ENCODE assay signal across 21 cellular contexts in the genomic region with DNA sequence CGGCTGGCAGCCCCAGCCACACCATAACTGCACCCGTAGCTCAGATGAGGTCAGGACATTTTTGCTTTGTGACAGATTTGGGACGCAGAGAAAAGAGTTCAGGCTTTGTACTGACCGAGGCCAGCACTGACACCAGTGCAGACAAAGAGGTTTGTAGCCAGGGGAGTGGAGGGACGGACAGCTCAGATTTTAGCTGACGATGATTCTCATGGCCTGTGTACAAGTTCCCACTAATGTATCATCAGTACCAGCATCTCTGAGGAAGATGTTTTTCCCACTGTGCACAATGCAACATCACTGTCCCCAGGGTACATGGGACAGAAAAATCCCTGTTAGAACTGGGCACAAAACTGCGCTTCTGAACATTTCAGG.
DNase-seq lines count a peak whose midpoint lies in the region; ATAC-seq and TF ChIP-seq lines count a peak whose summit lies in the region.
"Had no signal": no experiment of that assay in that cellular context is flagged by ENCODE, and none has a peak within 500 bp of the region (broad histone marks: within the 10 kb centered on the region; RNA-seq: fewer than 3 reads in every experiment).

No MANE protein-coding gene starts in this region.

- CTCF ChIA-PET in mammary epithelial cell (lab: Charles Lee; ENCODE audit: low non-redundant PET), result no interaction called here
- CTCF ChIA-PET in T-cell (lab: Charles Lee), result no interaction called here

- ATAC-seq in heart right ventricle, result peak in 4 of 8 donors; percentile 7 to 43 (median 20)
- no peak for ATAC-seq in Right ventricle myocardium inferior
- ATAC-seq in HG02981 (IDR thresholded peaks at IDR 0.05; ENCODE audit: unreplicated experiment), result no peak
- no peak for ATAC-seq in T-cell (replicated peaks in 1 of 4)
- ATAC-seq: activated CD8-positive, alpha-beta memory T cell treated with anti-CD3 and anti-CD28 coated beads, Interleukin-2, amount 10 ng/mL, durations not matched to agents 7 days and 5 days; right lobe of liver had no signal

- H2AFZ ChIP-seq in mammary epithelial cell (ENCODE audit: low read depth, low read length), result peak overlapping the region; percentile 66

- H4K20me1 ChIP-seq in mammary epithelial cell (ENCODE audit: insufficient read depth, low read length), result no peaks in the 10 kb centered on the region

- peak overlapping the region; percentile 81 for H3K4me2 ChIP-seq in mammary epithelial cell (ENCODE audit: insufficient read depth, low read depth, low read length)

- in situ Hi-C loops in mammary epithelial cell (cut with MboI; ENCODE audit: low sequenced_read_pairs in 2 of 2), result no loop called here

- TF ChIP-seq POLR2A in vagina (IDR thresholded peaks at IDR 0.05), result no peak

- H3K4me3 Mint-ChIP-seq in T-cell, result no peak overlapping the region
- H3K4me3 Mint-ChIP-seq: activated CD8-positive, alpha-beta memory T cell treated with anti-CD3 and anti-CD28 coated beads, Interleukin-2, amount 10 ng/mL, durations not matched to agents 7 days and 5 days had no signal

- H3K4me1 ChIP-seq in heart right ventricle (peaks cover 25 to 95% (median 71%) of the 10 kb centered on the region in 9 donors), mammary epithelial cell (ENCODE audit: insufficient read depth, low read length) (peaks cover 40% of the 10 kb centered on the region), vagina (peaks cover 55% of the 10 kb centered on the region)
- H3K4me1 ChIP-seq: right lobe of liver had no signal

- peaks cover 25 to 67% (median 35%) of the 10 kb centered on the region in 3 donors for H3K4me1 Mint-ChIP-seq in T-cell

- 54 to 56% methylated on average over 7 of the region's 7 CpGs for WGBS in heart right ventricle, 2 donors
- 34% methylated on average over 4 of the region's 7 CpGs for WGBS in mammary epithelial cell (ENCODE audit: low coverage, missing lambda C conversion rate)

- DNase-seq in heart right ventricle (no peak), Right ventricle myocardium inferior (ENCODE audit: missing footprints) (no peak), mammary epithelial cell (no peak), medulla oblongata (ENCODE audit: extremely low spot score) (peak; percentile 43), vagina (ENCODE audit: extremely low spot score in 2 of 2) (no peak), T-cell (no peak)
- no peak for DNase-seq in effector CD4-positive, alpha-beta T cell
- DNase-seq: 8988T; activated CD4-positive, CD25-positive, alpha-beta regulatory T cell treated with anti-CD3 and anti-CD28 coated beads, Interleukin-2, amount 50 U/mL, for 72 hours; activated CD8-positive, alpha-beta memory T cell treated with anti-CD3 and anti-CD28 coated beads, Interleukin-2, amount 10 ng/mL, durations not matched to agents 7 days and 5 days; central memory CD4-positive, alpha-beta T cell; MV-4-11; NCI-H1930; right lobe of liver; SIG-M5; stimulated activated CD4-positive, alpha-beta T cell treated with anti-CD3 and anti-CD28 coated beads, Interleukin-2, amount 100 ng/mL, for 48 hours; T-helper 9 cell had no signal

- H3K36me3 ChIP-seq in heart right ventricle (no peaks in the 10 kb centered on the region), mammary epithelial cell (ENCODE audit: insufficient read depth, low read length) (no peaks in the 10 kb centered on the region), vagina (no peaks in the 10 kb centered on the region)
- H3K36me3 ChIP-seq: BLaER1 treated with 17β-estradiol and CSF1 and Interleukin-3, amounts not matched to agents 10 nM and 100 nM; neutrophil; right lobe of liver had no signal

- no peaks in the 10 kb centered on the region for H3K9me3 ChIP-seq in heart right ventricle
- no peaks in the 10 kb centered on the region for H3K9me3 ChIP-seq in mammary epithelial cell (replicated peaks; ENCODE audit: insufficient read depth, low read length)
- no peaks in the 10 kb centered on the region for H3K9me3 ChIP-seq in vagina
- H3K9me3 ChIP-seq: neutrophil, right lobe of liver had no signal

- POLR2A ChIA-PET in T-cell (lab: Charles Lee), result no interaction called here

- dilution Hi-C loops in mammary epithelial cell (cut with HindIII; ENCODE audit: low sequenced_read_pairs), result loop anchor here (5.0 kb wide), 1 partner anchor 99 kb away; no protein-coding TSS in a partner anchor

- no peaks in the 10 kb centered on the region for H3K27me3 Mint-ChIP-seq in T-cell
- H3K27me3 Mint-ChIP-seq: activated CD8-positive, alpha-beta memory T cell treated with anti-CD3 and anti-CD28 coated beads, Interleukin-2, amount 10 ng/mL, durations not matched to agents 7 days and 5 days had no signal

- no peak overlapping the region for H3K27ac Mint-ChIP-seq in T-cell
- H3K27ac Mint-ChIP-seq: activated CD8-positive, alpha-beta memory T cell treated with anti-CD3 and anti-CD28 coated beads, Interleukin-2, amount 10 ng/mL, durations not matched to agents 7 days and 5 days; activated T-helper 2 cell treated with anti-CD3 and anti-CD28 coated beads, Interferon-gamma antibody, Interleukin-2, Interleukin-4, amounts not matched to agents 10 μg/mL and 5 μg/mL and 100 μg/mL, durations not matched to agents 14 hours and 24 hours and 36 hours had no signal

- no peaks in the 10 kb centered on the region for H3K9me3 Mint-ChIP-seq in T-cell

- TF ChIP-seq CTCF in heart right ventricle (IDR thresholded peaks at IDR 0.05), result no peak
- TF ChIP-seq CTCF in mammary epithelial cell (conservative IDR thresholded peaks at IDR 0.05 in 1 of 2, IDR thresholded peaks at IDR 0.05 in 1 of 2; ENCODE audit: extremely low read depth in 1 of 2, insufficient read depth in 1 of 2, low read depth in 1 of 2, low read length in 2 of 2), result no peak
- no peak for TF ChIP-seq CTCF in vagina (IDR thresholded peaks at IDR 0.05)

- H3K4me3 ChIP-seq in heart right ventricle (no peak overlapping the region), mammary epithelial cell (replicated peaks in 1 of 3; ENCODE audit: insufficient read depth in 1 of 3, low read depth in 2 of 3, low read length in 3 of 3) (peak overlapping the region in 1 of 3 experiments; percentile 12), vagina (no peak overlapping the region)
- H3K4me3 ChIP-seq: BLaER1 treated with 17β-estradiol and CSF1 and Interleukin-3, amounts not matched to agents 10 nM and 100 nM; right lobe of liver had no signal

- intact Hi-C loops in heart right ventricle (cut with DNase I) (loop anchor here in 2 of 10 donors (5.0 to 10.0 kb wide), 2 partner anchors 59 to 61 kb away; no protein-coding TSS in a partner anchor), Right ventricle myocardium inferior (cut with DNase I) (no loop called here), mammary epithelial cell (cut with micrococcal nuclease) (no loop called here), vagina (cut with DNase I) (no loop called here)

- H3K36me3 Mint-ChIP-seq in T-cell, result peaks cover 3% of the 10 kb centered on the region

- peak overlapping the region; percentile 79 for H3K9ac ChIP-seq in mammary epithelial cell (ENCODE audit: insufficient read depth, low read length)
- H3K9ac ChIP-seq: BLaER1 treated with 17β-estradiol and CSF1 and Interleukin-3, amounts not matched to agents 10 nM and 100 nM had no signal

- peaks cover 70% of the 10 kb centered on the region for H3K79me2 ChIP-seq in mammary epithelial cell (ENCODE audit: insufficient read depth, low read length)

- BruUV-seq in mammary epithelial cell (replicated peaks; lab: Mats Ljungman, UMichigan), result TSS peak; percentile 62

- H3K27me3 ChIP-seq in heart right ventricle (no peaks in the 10 kb centered on the region), mammary epithelial cell (ENCODE audit: insufficient read depth, low read length) (no peaks in the 10 kb centered on the region), vagina (no peaks in the 10 kb centered on the region)
- H3K27me3 ChIP-seq: BLaER1 treated with 17β-estradiol and CSF1 and Interleukin-3, amounts not matched to agents 10 nM and 100 nM; neutrophil; right lobe of liver had no signal

- H3K27ac ChIP-seq in heart right ventricle, result peak overlapping the region in 9 of 10 donors; percentile 7 to 57 (median 48)
- H3K27ac ChIP-seq in mammary epithelial cell (ENCODE audit: insufficient read depth, low read depth, low read length), result peak overlapping the region; percentile 90
- H3K27ac ChIP-seq in vagina, result peak overlapping the region; percentile 54
- H3K27ac ChIP-seq: BLaER1 treated with 17β-estradiol and CSF1 and Interleukin-3, amounts not matched to agents 10 nM and 100 nM; neutrophil; right lobe of liver had no signal
